19 cellular contexts compared by ENCODE assay signal in genomic region chrX:13891367-13892146, GRCh38.
DNase-seq lines count a peak whose midpoint lies in the region; ATAC-seq, FAIRE-seq and TF ChIP-seq lines count a peak whose summit lies in the region.
"Had no signal": no experiment of that assay in that cellular context is flagged by ENCODE, and none has a peak within 500 bp of the region (broad histone marks: within the 10 kb centered on the region; RNA-seq: fewer than 3 reads in every experiment).

No MANE protein-coding gene starts in this region.

- H3K4me1 ChIP-seq in H1 (replicated peaks in 1 of 4; ENCODE audit: control insufficient read depth in 3 of 4, insufficient read depth in 4 of 4, low read length in 3 of 4) (peaks cover 0 to 15% (median 7%) of the 10 kb centered on the region in 4 experiments; a peak in 5 of 7 replicates), tibial nerve (peaks cover 0 to 40% (median 14%) of the 10 kb centered on the region in 4 donors), heart left ventricle (no peaks in the 10 kb centered on the region)
- H3K4me1 ChIP-seq: BLaER1, gastroesophageal sphincter, psoas muscle had no signal

- no peak overlapping the region for H3K9ac ChIP-seq in H1 (replicated peaks in 1 of 4; ENCODE audit: extremely low read depth in 1 of 4, low read depth in 3 of 4, low read length in 3 of 4)
- H3K9ac ChIP-seq: BLaER1 had no signal

- H3K18ac ChIP-seq in H1 (ENCODE audit: extremely low read depth, low read length) = no peak overlapping the region

- H3K4me2 ChIP-seq in H1 (ENCODE audit: insufficient read depth in 1 of 2, low read depth in 2 of 2, low read length in 2 of 2) = no peak overlapping the region
- H3K4me2 ChIP-seq: BLaER1 had no signal

- TF ChIP-seq EP300 in H1 (IDR thresholded peaks at IDR 0.05; ENCODE audit: borderline replicate concordance in 1 of 2, low read depth in 2 of 2, low read length in 2 of 2) (no peak), tibial nerve (IDR thresholded peaks at IDR 0.05) (peak in 1 of 2 donors; percentile 62)

- no peak overlapping the region for H3K4ac ChIP-seq in H1 (replicated peaks; ENCODE audit: insufficient read length, low read depth, low read length)

- H3K4me3 ChIP-seq in H1 (ENCODE audit: extremely low read depth in 1 of 4, insufficient read depth in 2 of 4, low read depth in 3 of 4, low read length in 4 of 4) = no peak overlapping the region
- no peak overlapping the region for H3K4me3 ChIP-seq in tibial nerve
- no peak overlapping the region for H3K4me3 ChIP-seq in heart left ventricle
- H3K4me3 ChIP-seq: BLaER1, gastroesophageal sphincter, psoas muscle had no signal

- POLR2A ChIA-PET in H1 (lab: Charles Lee; ENCODE audit: partially characterized antibody) = interaction anchor here (0.6 kb wide), 1 partner anchor 123 kb away, joined by 3 read pairs; no protein-coding TSS in a partner anchor

- no peaks in the 10 kb centered on the region for H3K27me3 ChIP-seq in H1 (replicated peaks in 1 of 4; ENCODE audit: control insufficient read depth in 3 of 4, extremely low read depth in 1 of 4, insufficient read depth in 3 of 4, low read length in 3 of 4)
- peaks cover 0 to 3% of the 10 kb centered on the region in 2 donors for H3K27me3 ChIP-seq in tibial nerve
- H3K27me3 ChIP-seq in heart left ventricle = peaks cover 0 to 22% (median 0%) of the 10 kb centered on the region in 9 donors
- H3K27me3 ChIP-seq: gastroesophageal sphincter had no signal

- H3K27ac ChIP-seq in H1 (ENCODE audit: low read depth, low read length) = no peak overlapping the region
- peak overlapping the region in 3 of 4 donors; percentile 65 to 86 (median 73) for H3K27ac ChIP-seq in tibial nerve
- H3K27ac ChIP-seq in heart left ventricle = no peak overlapping the region
- H3K27ac ChIP-seq: BLaER1, gastroesophageal sphincter, psoas muscle had no signal

- H2AK5ac ChIP-seq in H1 (ENCODE audit: low read depth, low read length) = no peak overlapping the region

- H4K91ac ChIP-seq in H1 (replicated peaks; ENCODE audit: insufficient read length, low read length) = no peak overlapping the region

- no peak overlapping the region for H2BK15ac ChIP-seq in H1 (ENCODE audit: low read length)

- H2BK5ac ChIP-seq in H1 (ENCODE audit: low read depth, low read length) = peak overlapping the region; percentile 44; the same call in 1 of the 2 replicates

- no peak for TF ChIP-seq RAD21 in H1 (IDR thresholded peaks at IDR 0.05 in 1 of 2, conservative IDR thresholded peaks at IDR 0.05 in 1 of 2; ENCODE audit: low read depth in 2 of 2, low read length in 2 of 2)

- no peaks in the 10 kb centered on the region for H3K23me2 ChIP-seq in H1 (ENCODE audit: low read depth, low read length)

- no peak overlapping the region for H3K56ac ChIP-seq in H1 (replicated peaks; ENCODE audit: insufficient read length, low read depth, low read length)

- H3K36me3 ChIP-seq in H1 (ENCODE audit: control insufficient read depth in 2 of 4, insufficient read depth in 4 of 4, low read length in 3 of 4) (no peaks in the 10 kb centered on the region), tibial nerve (no peaks in the 10 kb centered on the region), heart left ventricle (no peaks in the 10 kb centered on the region)
- H3K36me3 ChIP-seq: BLaER1, gastroesophageal sphincter had no signal

- no peak overlapping the region for H3K23ac ChIP-seq in H1 (ENCODE audit: insufficient read length)

- no peak for TF ChIP-seq CTCF in H1 (IDR thresholded peaks at IDR 0.05; ENCODE audit: control extremely low read depth in 1 of 3, insufficient read depth in 1 of 3, low read depth in 1 of 3, low read length in 3 of 3)
- TF ChIP-seq CTCF in tibial nerve (IDR thresholded peaks at IDR 0.05) = no peak
- no peak for TF ChIP-seq CTCF in heart left ventricle (IDR thresholded peaks at IDR 0.05)

- 85% methylated on average over 6 of the region's 7 CpGs; no CpG with 5 or more reads in 1 of the 2 experiments for WGBS in H1 (ENCODE audit: extremely low coverage in 1 of 2, insufficient coverage in 1 of 2, insufficient read length in 1 of 2, insufficient replicate concordance in 2 of 2, low coverage in 1 of 2, low lambda C conversion rate in 2 of 2, missing lambda C conversion rate in 1 of 2), 2 experiments
- WGBS in tibial nerve, 2 donors = 33 to 44% methylated on average over 5 to 7 of the region's 7 CpGs
- 70 to 82% (median 80%) methylated on average over 7 of the region's 7 CpGs for whole genome bisulfite sequencing in heart left ventricle, 4 donors

- DNase-seq in SK-MEL-5 (ENCODE audit: low read depth, low spot score) (peak; percentile 85), H1 (ENCODE audit: low read depth in 1 of 2, low spot score in 2 of 2) (no peak), middle frontal gyrus (ENCODE audit: extremely low spot score, low spot score) (peak; percentile 29), tibial nerve (ENCODE audit: low spot score in 2 of 2) (no peak), heart left ventricle (no peak), SIG-M5 (lab: John Stamatoyannopoulos, UW) (no peak), GOT3 (lab: John Stamatoyannopoulos, UW) (no peak)
- DNase-seq: activated CD4-positive, alpha-beta T cell treated with anti-CD3 and anti-CD28 coated beads, Interleukin-2, amount 50 U/mL, for 48 hours; activated naive CD8-positive, alpha-beta T cell treated with anti-CD3 and anti-CD28 coated beads, Interleukin-2, amount 10 ng/mL, durations not matched to agents 7 days and 5 days; activated T-cell treated with anti-CD3 and anti-CD28 coated beads, Interleukin-2, amount 50 U/mL, for 48 hours; NCI-H1436 treated with DMSO at 0.1 percent for 48 hours; psoas muscle; stimulated activated CD4-positive, alpha-beta T cell treated with anti-CD3 and anti-CD28 coated beads, Interleukin-15, amount 100 ng/mL, for 24 hours had no signal

- no peaks in the 10 kb centered on the region for H3K79me1 ChIP-seq in H1 (ENCODE audit: low read depth, low read length)

- no peak overlapping the region for H4K8ac ChIP-seq in H1 (ENCODE audit: extremely low read depth, insufficient read depth, low read length)

- no peak overlapping the region for H2AFZ ChIP-seq in H1 (ENCODE audit: low read length)

- intact Hi-C loops in heart left ventricle (cut with DNase I) = loop anchor here in 1 of 10 donors (10.0 kb wide), 1 partner anchor 143 kb away; no protein-coding TSS in a partner anchor

- no peak overlapping the region for H3K14ac ChIP-seq in H1 (ENCODE audit: insufficient read length)

- H4K20me1 ChIP-seq in H1 (replicated peaks in 1 of 2; ENCODE audit: control insufficient read depth in 1 of 2, insufficient read depth in 2 of 2, low read length in 2 of 2) = no peaks in the 10 kb centered on the region

- H2BK120ac ChIP-seq in H1 (replicated peaks; ENCODE audit: low read depth, low read length) = no peak overlapping the region

- FAIRE-seq in H1 (lab: Jason Lieb, UNC) = no peak
- FAIRE-seq: endothelial cell of umbilical vein, keratinocyte, TTC549 had no signal

- 0 out of 2 replicates have a peak overlapping the region, but pooled peaks have one; percentile 27 for H2BK12ac ChIP-seq in H1 (ENCODE audit: low read depth, low read length)

- CTCF ChIA-PET in H1 (lab: Charles Lee; ENCODE audit: partially characterized antibody) = interaction anchor here (0.7 to 1.1 kb wide), 2 partner anchors 18 to 103 kb away, joined by 3 to 4 read pairs; no protein-coding TSS in a partner anchor

- H4K5ac ChIP-seq in H1 (ENCODE audit: insufficient read length, low read depth, low read length) = no peak overlapping the region

- no peaks in the 10 kb centered on the region for H3K9me3 ChIP-seq in H1 (ENCODE audit: insufficient read depth in 2 of 2, low read depth in 1 of 2, low read length in 1 of 2)
- H3K9me3 ChIP-seq in tibial nerve = no peaks in the 10 kb centered on the region
- no peaks in the 10 kb centered on the region for H3K9me3 ChIP-seq in heart left ventricle
- H3K9me3 ChIP-seq: BLaER1, gastroesophageal sphincter, psoas muscle had no signal

- TF ChIP-seq POLR2A in H1 (IDR thresholded peaks at IDR 0.05; ENCODE audit: control extremely low read depth in 1 of 2, low read depth in 2 of 2, low read length in 2 of 2) = no peak
- no peak for TF ChIP-seq POLR2A in tibial nerve (IDR thresholded peaks at IDR 0.05)
- TF ChIP-seq POLR2A in heart left ventricle (IDR thresholded peaks at IDR 0.05) = no peak

- in situ Hi-C loops in SK-MEL-5 (cut with HindIII; ENCODE audit: low pct_unique_long_range_greater_than_20kb, low sequenced_read_pairs) = no loop called here

- peaks cover 0 to 89% of the 10 kb centered on the region in 2 experiments; a peak in 2 of 4 replicates for H3K79me2 ChIP-seq in H1 (ENCODE audit: control insufficient read depth in 1 of 2, insufficient read depth in 2 of 2, low read length in 2 of 2)

- ATAC-seq in heart left ventricle = no peak
- ATAC-seq: gastroesophageal sphincter, psoas muscle, SK-N-SH treated with all-trans-retinoic acid at 6 μM for 48 hours had no signal

- no peak overlapping the region for H2BK20ac ChIP-seq in H1 (ENCODE audit: low read length)

TF ChIP-seq in H1, 55 proteins besides CTCF, POLR2A, EP300 and RAD21:
- TF ChIP-seq, protein P1, sequence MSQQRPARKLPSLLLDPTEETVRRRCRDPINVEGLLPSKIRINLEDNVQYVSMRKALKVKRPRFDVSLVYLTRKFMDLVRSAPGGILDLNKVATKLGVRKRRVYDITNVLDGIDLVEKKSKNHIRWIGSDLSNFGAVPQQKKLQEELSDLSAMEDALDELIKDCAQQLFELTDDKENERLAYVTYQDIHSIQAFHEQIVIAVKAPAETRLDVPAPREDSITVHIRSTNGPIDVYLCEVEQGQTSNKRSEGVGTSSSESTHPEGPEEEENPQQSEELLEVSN (IDR thresholded peaks at IDR 0.05) = no peak
- TF ChIP-seq NRF1 (IDR thresholded peaks at IDR 0.05; ENCODE audit: low read depth, low read length) = no peak
- no peak for TF ChIP-seq EZH2 (IDR thresholded peaks at IDR 0.05; ENCODE audit: low read depth, low read length, severe bottlenecking)

Comparison
In these comparisons a context has a peak if more than half of its experiments do, and no peak if none do; other contexts are left out.
1. DNase-seq: peak in SK-MEL-5 (single experiment) and middle frontal gyrus (single experiment); none in H1 (0 of 2), tibial nerve (0 of 2), heart left ventricle (0 of 5), SIG-M5 (single experiment) and GOT3 (single experiment).
2. H3K27ac ChIP-seq: peak in tibial nerve (3 of 4); none in H1 (single experiment) and heart left ventricle (0 of 12).